ENCODE assay signal across 1 cellular context in genomic region chr1:160092366-160093068, GRCh38.
TF ChIP-seq lines count a peak whose summit lies in the region.

No MANE protein-coding gene starts in this region.

TF ChIP-seq in GM12878, 131 proteins besides CTCF, POLR2A, EP300 and RAD21:
- TF ChIP-seq ZNF274 (IDR thresholded peaks at IDR 0.05; ENCODE audit: insufficient read depth, insufficient read length): no peak
- TF ChIP-seq ZBTB40 (IDR thresholded peaks at IDR 0.05; ENCODE audit: borderline replicate concordance): no peak
- TF ChIP-seq ZNF687 (IDR thresholded peaks at IDR 0.05): no peak
- TF ChIP-seq GATAD2B (conservative IDR thresholded peaks at IDR 0.05; ENCODE audit: low read depth): no peak
- TF ChIP-seq NR2C1 (IDR thresholded peaks at IDR 0.05): no peak
- TF ChIP-seq IRF3 (IDR thresholded peaks at IDR 0.05): no peak
- TF ChIP-seq CEBPB (IDR thresholded peaks at IDR 0.05; ENCODE audit: borderline replicate concordance in 1 of 2, low read depth in 2 of 2, low read length in 2 of 2): no peak
- no peak for TF ChIP-seq NFXL1 (IDR thresholded peaks at IDR 0.05; ENCODE audit: borderline replicate concordance)
- no peak for TF ChIP-seq POLR2AphosphoS5 (IDR thresholded peaks at IDR 0.05; ENCODE audit: low read length)
- TF ChIP-seq SKIL (IDR thresholded peaks at IDR 0.05; ENCODE audit: low read depth, poor library complexity, severe bottlenecking): no peak
- no peak for TF ChIP-seq CBFB (IDR thresholded peaks at IDR 0.05; ENCODE audit: low read depth)
- no peak for TF ChIP-seq RCOR1 (conservative IDR thresholded peaks at IDR 0.05; ENCODE audit: low read depth, low read length)
- no peak for TF ChIP-seq ZBTB4 (CRISPR knock-in tag; IDR thresholded peaks at IDR 0.05)
- no peak for TF ChIP-seq MYB (IDR thresholded peaks at IDR 0.05; ENCODE audit: borderline replicate concordance, low read depth, low read length)
- no peak for TF ChIP-seq YY1 (IDR thresholded peaks at IDR 0.05; ENCODE audit: low read depth, low read length)
- no peak for TF ChIP-seq TARDBP (IDR thresholded peaks at IDR 0.05; ENCODE audit: borderline replicate concordance)
- no peak for TF ChIP-seq HDAC6 (IDR thresholded peaks at IDR 0.05; ENCODE audit: unreplicated experiment)
